8 cellular contexts compared by ENCODE assay signal in the genomic region with DNA sequence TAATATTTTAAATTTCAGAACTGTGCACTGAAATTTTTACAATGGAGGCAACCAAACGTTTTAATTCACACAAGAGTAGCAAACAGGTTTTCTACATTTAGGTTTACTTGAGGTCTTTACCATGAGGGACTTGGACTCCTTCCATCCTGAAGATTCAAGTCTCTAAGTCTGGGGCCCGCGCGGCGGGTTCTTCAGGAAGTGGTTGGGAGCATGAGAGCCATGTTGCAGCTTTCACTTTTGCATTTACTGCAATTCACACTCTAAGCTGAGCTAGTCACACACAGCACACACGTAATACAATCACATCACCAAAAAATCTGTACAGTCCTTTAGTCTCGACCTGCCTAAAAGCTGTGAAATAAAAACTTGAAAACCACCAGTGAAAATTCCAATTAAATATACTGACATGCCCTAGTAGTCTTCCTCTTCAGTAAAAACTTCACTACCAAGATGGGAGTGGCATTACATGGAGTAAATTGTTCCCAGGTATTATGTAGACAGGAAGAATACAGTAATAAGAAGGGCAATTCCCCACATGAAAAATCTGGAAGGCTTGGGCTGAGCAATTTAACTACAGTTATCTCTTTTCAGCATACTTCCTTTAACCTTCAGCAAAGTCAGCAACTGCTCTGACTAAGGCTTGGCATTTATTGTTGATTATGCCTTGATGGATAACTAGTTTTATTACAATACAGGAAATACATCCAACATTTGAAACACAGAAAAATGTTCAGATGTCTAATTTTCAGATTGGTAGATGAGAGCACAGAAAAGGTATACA.
DNase-seq lines count a peak whose midpoint lies in the region; ATAC-seq and TF ChIP-seq lines count a peak whose summit lies in the region.

No MANE protein-coding gene starts in this region.

- in situ Hi-C loops in ACHN (cut with HindIII; ENCODE audit: low pct_ligation_motif_present, low pct_unique_long_range_greater_than_20kb, low sequenced_read_pairs) = no loop called here

- TF ChIP-seq CTCF in NB4 (IDR thresholded peaks at IDR 0.05; ENCODE audit: low read depth, low read length) = no peak
- no peak for TF ChIP-seq CTCF in heart left ventricle (IDR thresholded peaks at IDR 0.05)

- H3K9me3 ChIP-seq in heart left ventricle = no peaks in the 10 kb centered on the region

- H3K36me3 ChIP-seq in heart left ventricle = no peaks in the 10 kb centered on the region

- intact Hi-C loops in heart left ventricle (cut with DNase I) = loop anchor here in 1 of 10 donors (10.0 kb wide), 1 partner anchor 63 kb away; no protein-coding TSS in a partner anchor

- H3K27ac ChIP-seq in heart left ventricle = peak overlapping the region; percentile 24 to 84 (median 74)

- TF ChIP-seq POLR2A in NB4 (IDR thresholded peaks at IDR 0.05; ENCODE audit: extremely low read depth, insufficient read length) = no peak
- no peak for TF ChIP-seq POLR2A in heart left ventricle (IDR thresholded peaks at IDR 0.05)

- 39 to 49% (median 45%) methylated on average over 7 of the region's 7 CpGs for WGBS in heart left ventricle, 4 donors

- H3K4me1 ChIP-seq in heart left ventricle = peaks cover 0 to 26% (median 5%) of the 10 kb centered on the region in 12 donors

- peaks cover 0 to 27% (median 0%) of the 10 kb centered on the region in 9 donors for H3K27me3 ChIP-seq in heart left ventricle

- DNase-seq in ACHN = peak; percentile 49
- peak; percentile 71 for DNase-seq in NB4 (ENCODE audit: low read depth)
- DNase-seq in activated naive CD4-positive, alpha-beta T cell (lab: John Stamatoyannopoulos, UW) = peak in 3 of 4 experiments; percentile 1 to 8 (median 5)
- peak in 4 of 5 donors; percentile 12 to 57 (median 26) for DNase-seq in heart left ventricle
- peak; percentile 30 to 54 for DNase-seq in stimulated activated CD4-positive, alpha-beta T cell treated with anti-CD3 and anti-CD28 coated beads, Interleukin-4, amount 100 ng/mL, for 4 hours
- DNase-seq in NCI-H82 (lab: John Stamatoyannopoulos, UW) = no peak
- no peak for DNase-seq in iPS-NIHi11 (ENCODE audit: low spot score)

- ATAC-seq in GM19467 (IDR thresholded peaks at IDR 0.05; ENCODE audit: unreplicated experiment) (peak; percentile 46), heart left ventricle (peak in 2 of 4 donors; percentile 24 to 36)

- H3K4me3 ChIP-seq in NB4 (ENCODE audit: low read depth, low read length) (peak overlapping the region; percentile 66), heart left ventricle (peak overlapping the region in 8 of 12 donors; percentile 20 to 67 (median 58))

Comparison
In these comparisons a context has a peak if more than half of its experiments do, and no peak if none do; other contexts are left out.
1. DNase-seq: peak in ACHN (single experiment), NB4 (single experiment), activated naive CD4-positive, alpha-beta T cell (3 of 4), heart left ventricle (4 of 5) and stimulated activated CD4-positive, alpha-beta T cell treated with anti-CD3 and anti-CD28 coated beads, Interleukin-4, amount 100 ng/mL, for 4 hours (2 of 2); none in NCI-H82 (single experiment) and iPS-NIHi11 (single experiment).